ENCODE assay signal across 2 cellular contexts in the genomic region with DNA sequence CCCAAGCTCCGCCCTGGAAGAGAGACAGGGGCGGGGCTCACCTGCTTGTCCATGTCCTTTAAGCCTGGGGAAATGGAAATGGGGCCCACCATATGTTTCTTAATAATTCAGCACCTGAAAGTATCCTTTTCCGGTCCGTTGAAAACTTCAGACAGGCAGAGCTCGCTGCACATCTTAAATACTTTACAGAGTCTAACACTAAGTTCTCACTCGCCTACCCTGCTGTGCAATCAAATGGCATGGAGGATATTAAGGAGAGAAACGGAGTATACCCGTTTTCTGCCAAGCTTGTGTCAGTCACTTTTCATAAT.
TF ChIP-seq lines count a peak whose summit lies in the region.

No MANE protein-coding gene starts in this region.

TF ChIP-seq in HCT116, 20 proteins besides CTCF, POLR2A, EP300 and RAD21 (continued from another document):
- TF ChIP-seq, protein P1, sequence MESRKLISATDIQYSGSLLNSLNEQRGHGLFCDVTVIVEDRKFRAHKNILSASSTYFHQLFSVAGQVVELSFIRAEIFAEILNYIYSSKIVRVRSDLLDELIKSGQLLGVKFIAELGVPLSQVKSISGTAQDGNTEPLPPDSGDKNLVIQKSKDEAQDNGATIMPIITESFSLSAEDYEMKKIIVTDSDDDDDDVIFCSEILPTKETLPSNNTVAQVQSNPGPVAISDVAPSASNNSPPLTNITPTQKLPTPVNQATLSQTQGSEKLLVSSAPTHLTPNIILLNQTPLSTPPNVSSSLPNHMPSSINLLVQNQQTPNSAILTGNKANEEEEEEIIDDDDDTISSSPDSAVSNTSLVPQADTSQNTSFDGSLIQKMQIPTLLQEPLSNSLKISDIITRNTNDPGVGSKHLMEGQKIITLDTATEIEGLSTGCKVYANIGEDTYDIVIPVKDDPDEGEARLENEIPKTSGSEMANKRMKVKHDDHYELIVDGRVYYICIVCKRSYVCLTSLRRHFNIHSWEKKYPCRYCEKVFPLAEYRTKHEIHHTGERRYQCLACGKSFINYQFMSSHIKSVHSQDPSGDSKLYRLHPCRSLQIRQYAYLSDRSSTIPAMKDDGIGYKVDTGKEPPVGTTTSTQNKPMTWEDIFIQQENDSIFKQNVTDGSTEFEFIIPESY (IDR thresholded peaks at IDR 0.05; ENCODE audit: extremely low read depth, insufficient replicate concordance, low read length), result no peak
- no peak for TF ChIP-seq CEBPB (IDR thresholded peaks at IDR 0.05; ENCODE audit: low read depth)

TF ChIP-seq in WTC11, 78 proteins besides CTCF, POLR2A, EP300 and RAD21 (continued from another document):
- TF ChIP-seq, protein P2, sequence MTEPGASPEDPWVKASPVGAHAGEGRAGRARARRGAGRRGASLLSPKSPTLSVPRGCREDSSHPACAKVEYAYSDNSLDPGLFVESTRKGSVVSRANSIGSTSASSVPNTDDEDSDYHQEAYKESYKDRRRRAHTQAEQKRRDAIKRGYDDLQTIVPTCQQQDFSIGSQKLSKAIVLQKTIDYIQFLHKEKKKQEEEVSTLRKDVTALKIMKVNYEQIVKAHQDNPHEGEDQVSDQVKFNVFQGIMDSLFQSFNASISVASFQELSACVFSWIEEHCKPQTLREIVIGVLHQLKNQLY (CRISPR knock-in tag; IDR thresholded peaks at IDR 0.05), result no peak
- TF ChIP-seq IRF2 (CRISPR knock-in tag; IDR thresholded peaks at IDR 0.05; ENCODE audit: borderline replicate concordance, low read depth) (no peak), MYBL2 (CRISPR knock-in tag; IDR thresholded peaks at IDR 0.05) (no peak), TEAD4 (CRISPR knock-in tag; IDR thresholded peaks at IDR 0.05) (no peak), RELA (CRISPR knock-in tag; IDR thresholded peaks at IDR 0.05; ENCODE audit: borderline replicate concordance) (no peak), ZNF396 (CRISPR knock-in tag; IDR thresholded peaks at IDR 0.05; ENCODE audit: borderline replicate concordance) (no peak), PRRX2 (CRISPR knock-in tag; IDR thresholded peaks at IDR 0.05) (no peak), JAZF1 (CRISPR knock-in tag; IDR thresholded peaks at IDR 0.05) (no peak)
- TF ChIP-seq, protein P3, sequence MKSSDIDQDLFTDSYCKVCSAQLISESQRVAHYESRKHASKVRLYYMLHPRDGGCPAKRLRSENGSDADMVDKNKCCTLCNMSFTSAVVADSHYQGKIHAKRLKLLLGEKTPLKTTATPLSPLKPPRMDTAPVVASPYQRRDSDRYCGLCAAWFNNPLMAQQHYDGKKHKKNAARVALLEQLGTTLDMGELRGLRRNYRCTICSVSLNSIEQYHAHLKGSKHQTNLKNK (CRISPR knock-in tag; IDR thresholded peaks at IDR 0.05), result no peak
- TF ChIP-seq, protein P4, sequence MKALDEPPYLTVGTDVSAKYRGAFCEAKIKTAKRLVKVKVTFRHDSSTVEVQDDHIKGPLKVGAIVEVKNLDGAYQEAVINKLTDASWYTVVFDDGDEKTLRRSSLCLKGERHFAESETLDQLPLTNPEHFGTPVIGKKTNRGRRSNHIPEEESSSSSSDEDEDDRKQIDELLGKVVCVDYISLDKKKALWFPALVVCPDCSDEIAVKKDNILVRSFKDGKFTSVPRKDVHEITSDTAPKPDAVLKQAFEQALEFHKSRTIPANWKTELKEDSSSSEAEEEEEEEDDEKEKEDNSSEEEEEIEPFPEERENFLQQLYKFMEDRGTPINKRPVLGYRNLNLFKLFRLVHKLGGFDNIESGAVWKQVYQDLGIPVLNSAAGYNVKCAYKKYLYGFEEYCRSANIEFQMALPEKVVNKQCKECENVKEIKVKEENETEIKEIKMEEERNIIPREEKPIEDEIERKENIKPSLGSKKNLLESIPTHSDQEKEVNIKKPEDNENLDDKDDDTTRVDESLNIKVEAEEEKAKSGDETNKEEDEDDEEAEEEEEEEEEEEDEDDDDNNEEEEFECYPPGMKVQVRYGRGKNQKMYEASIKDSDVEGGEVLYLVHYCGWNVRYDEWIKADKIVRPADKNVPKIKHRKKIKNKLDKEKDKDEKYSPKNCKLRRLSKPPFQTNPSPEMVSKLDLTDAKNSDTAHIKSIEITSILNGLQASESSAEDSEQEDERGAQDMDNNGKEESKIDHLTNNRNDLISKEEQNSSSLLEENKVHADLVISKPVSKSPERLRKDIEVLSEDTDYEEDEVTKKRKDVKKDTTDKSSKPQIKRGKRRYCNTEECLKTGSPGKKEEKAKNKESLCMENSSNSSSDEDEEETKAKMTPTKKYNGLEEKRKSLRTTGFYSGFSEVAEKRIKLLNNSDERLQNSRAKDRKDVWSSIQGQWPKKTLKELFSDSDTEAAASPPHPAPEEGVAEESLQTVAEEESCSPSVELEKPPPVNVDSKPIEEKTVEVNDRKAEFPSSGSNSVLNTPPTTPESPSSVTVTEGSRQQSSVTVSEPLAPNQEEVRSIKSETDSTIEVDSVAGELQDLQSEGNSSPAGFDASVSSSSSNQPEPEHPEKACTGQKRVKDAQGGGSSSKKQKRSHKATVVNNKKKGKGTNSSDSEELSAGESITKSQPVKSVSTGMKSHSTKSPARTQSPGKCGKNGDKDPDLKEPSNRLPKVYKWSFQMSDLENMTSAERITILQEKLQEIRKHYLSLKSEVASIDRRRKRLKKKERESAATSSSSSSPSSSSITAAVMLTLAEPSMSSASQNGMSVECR (CRISPR knock-in tag; IDR thresholded peaks at IDR 0.05; ENCODE audit: borderline replicate concordance), result no peak
- TF ChIP-seq, protein P5, sequence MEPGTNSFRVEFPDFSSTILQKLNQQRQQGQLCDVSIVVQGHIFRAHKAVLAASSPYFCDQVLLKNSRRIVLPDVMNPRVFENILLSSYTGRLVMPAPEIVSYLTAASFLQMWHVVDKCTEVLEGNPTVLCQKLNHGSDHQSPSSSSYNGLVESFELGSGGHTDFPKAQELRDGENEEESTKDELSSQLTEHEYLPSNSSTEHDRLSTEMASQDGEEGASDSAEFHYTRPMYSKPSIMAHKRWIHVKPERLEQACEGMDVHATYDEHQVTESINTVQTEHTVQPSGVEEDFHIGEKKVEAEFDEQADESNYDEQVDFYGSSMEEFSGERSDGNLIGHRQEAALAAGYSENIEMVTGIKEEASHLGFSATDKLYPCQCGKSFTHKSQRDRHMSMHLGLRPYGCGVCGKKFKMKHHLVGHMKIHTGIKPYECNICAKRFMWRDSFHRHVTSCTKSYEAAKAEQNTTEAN (CRISPR knock-in tag; IDR thresholded peaks at IDR 0.05), result no peak
